ENCODE assay signal across 25 cellular contexts in genomic region chr3:177553586-177553985, GRCh38.
DNase-seq lines count a peak whose midpoint lies in the region; ATAC-seq and TF ChIP-seq lines count a peak whose summit lies in the region.
"Had no signal": no experiment of that assay in that cellular context is flagged by ENCODE, and none has a peak within 500 bp of the region (broad histone marks: within the 10 kb centered on the region; RNA-seq: fewer than 3 reads in every experiment).

No MANE protein-coding gene starts in this region.

- H3K36me3 Mint-ChIP-seq in activated CD8-positive, alpha-beta T cell treated with anti-CD3 and anti-CD28 coated beads, Interleukin-2, amount 10 ng/mL, durations not matched to agents 7 days and 5 days (ENCODE audit: low read depth), result peaks cover 2% of the 10 kb centered on the region
- H3K36me3 Mint-ChIP-seq in activated T-cell treated with anti-CD3 and anti-CD28 coated beads, Interleukin-2, amount 50 U/mL, for 4 hours (ENCODE audit: insufficient read depth), result no peaks in the 10 kb centered on the region

- no peak for DNase-seq in left cardiac atrium
- DNase-seq in heart left ventricle, result no peak
- DNase-seq in ascending aorta (ENCODE audit: low spot score in 2 of 2), result peak in 1 of 2 donors; percentile 69
- DNase-seq in midbrain (lab: John Stamatoyannopoulos, UW), result peak; percentile 47
- no peak for DNase-seq in aorta
- no peak for DNase-seq in A172 (ENCODE audit: low spot score)
- no peak for DNase-seq in activated CD8-positive, alpha-beta T cell treated with anti-CD3 and anti-CD28 coated beads, Interleukin-2, amount 10 ng/mL, durations not matched to agents 7 days and 5 days
- no peak for DNase-seq in activated T-cell treated with anti-CD3 and anti-CD28 coated beads, Interleukin-2, amount 50 U/mL, for 4 hours
- DNase-seq: activated CD4-positive, CD25-positive, alpha-beta regulatory T cell treated with anti-CD3 and anti-CD28 coated beads, Interleukin-2, amount 50 U/mL, for 72 hours; activated CD8-positive, alpha-beta memory T cell treated with anti-CD3 and anti-CD28 coated beads, Interleukin-2, amount 50 U/mL, for 48 hours; activated naive CD4-positive, alpha-beta T cell treated with Interleukin-2 at 50 U/mL for 16 hours; Caco-2; cortex of kidney; HFFc6; Kasumi-1; NCI-H1436 treated with DMSO at 0.1 percent for 48 hours; NCI-H774; nephron progenitor cell; PC-9; retina; SJCRH30; T-helper 9 cell; uterus had no signal

- no peak overlapping the region for H3K4me3 Mint-ChIP-seq in activated CD8-positive, alpha-beta T cell treated with anti-CD3 and anti-CD28 coated beads, Interleukin-2, amount 10 ng/mL, durations not matched to agents 7 days and 5 days
- H3K4me3 Mint-ChIP-seq in activated T-cell treated with anti-CD3 and anti-CD28 coated beads, Interleukin-2, amount 50 U/mL, for 4 hours, result no peak overlapping the region
- H3K4me3 Mint-ChIP-seq: HFFc6; nephron progenitor cell; stimulated activated naive CD8-positive, alpha-beta T cell treated with anti-CD3 and anti-CD28 coated beads, Interleukin-15, Interleukin-2, amounts not matched to agents 100 ng/mL and 50 ng/mL, for 24 hours had no signal

- no peaks in the 10 kb centered on the region for H3K27me3 Mint-ChIP-seq in activated CD8-positive, alpha-beta T cell treated with anti-CD3 and anti-CD28 coated beads, Interleukin-2, amount 10 ng/mL, durations not matched to agents 7 days and 5 days (ENCODE audit: low read depth)
- H3K27me3 Mint-ChIP-seq in activated T-cell treated with anti-CD3 and anti-CD28 coated beads, Interleukin-2, amount 50 U/mL, for 4 hours (ENCODE audit: low read depth), result no peaks in the 10 kb centered on the region
- H3K27me3 Mint-ChIP-seq: stimulated activated naive CD8-positive, alpha-beta T cell treated with anti-CD3 and anti-CD28 coated beads, Interleukin-15, Interleukin-2, amounts not matched to agents 100 ng/mL and 50 ng/mL, for 24 hours had no signal

- ATAC-seq in left cardiac atrium (peak; percentile 47 to 65), heart left ventricle (no peak), aorta (ENCODE audit: low FRiP score) (peak; percentile 56)
- no peak for ATAC-seq in activated CD8-positive, alpha-beta T cell treated with anti-CD3 and anti-CD28 coated beads, Interleukin-2, amount 10 ng/mL, durations not matched to agents 7 days and 5 days
- no peak for ATAC-seq in activated T-cell treated with anti-CD3 and anti-CD28 coated beads, Interleukin-2, amount 50 U/mL, for 4 hours
- ATAC-seq: A549 had no signal

- peaks cover 52% of the 10 kb centered on the region for H3K4me1 Mint-ChIP-seq in activated CD8-positive, alpha-beta T cell treated with anti-CD3 and anti-CD28 coated beads, Interleukin-2, amount 10 ng/mL, durations not matched to agents 7 days and 5 days (ENCODE audit: low read depth)
- peaks cover 43% of the 10 kb centered on the region for H3K4me1 Mint-ChIP-seq in activated T-cell treated with anti-CD3 and anti-CD28 coated beads, Interleukin-2, amount 50 U/mL, for 4 hours (ENCODE audit: low read depth)

- CTCF ChIA-PET in activated CD8-positive, alpha-beta T cell treated with anti-CD3 and anti-CD28 coated beads, Interleukin-2, amount 10 ng/mL, durations not matched to agents 7 days and 5 days (lab: Charles Lee), result interaction anchor here (0.7 to 2.2 kb wide), 3 partner anchors 14 to 62 kb away, joined by 3 to 4 read pairs (median 3); no protein-coding TSS in a partner anchor

- POLR2A ChIA-PET in activated CD8-positive, alpha-beta T cell treated with anti-CD3 and anti-CD28 coated beads, Interleukin-2, amount 10 ng/mL, durations not matched to agents 7 days and 5 days (lab: Charles Lee), result no interaction called here

- TF ChIP-seq CTCF in heart left ventricle (IDR thresholded peaks at IDR 0.05) (no peak), ascending aorta (IDR thresholded peaks at IDR 0.05) (no peak)

- H3K4me3 ChIP-seq in heart left ventricle (no peak overlapping the region), ascending aorta (no peak overlapping the region), aorta (ENCODE audit: low read length in 2 of 2) (no peak overlapping the region)
- H3K4me3 ChIP-seq: A549, PC-9, SJCRH30, uterus had no signal

- intact Hi-C loops in left cardiac atrium (cut with DNase I) (no loop called here), heart left ventricle (cut with DNase I) (loop anchor here in 1 of 10 donors (5.0 kb wide), 1 partner anchor 34 kb away; no protein-coding TSS in a partner anchor), ascending aorta (cut with DNase I) (no loop called here), aorta (cut with DNase I) (no loop called here)

- H3K9me3 ChIP-seq in heart left ventricle, result no peaks in the 10 kb centered on the region
- no peaks in the 10 kb centered on the region for H3K9me3 ChIP-seq in ascending aorta
- no peaks in the 10 kb centered on the region for H3K9me3 ChIP-seq in aorta (ENCODE audit: control insufficient read depth, low read length)
- H3K9me3 ChIP-seq: A549, Caco-2, SJCRH30, uterus had no signal

- no peaks in the 10 kb centered on the region for H3K27me3 ChIP-seq in heart left ventricle
- H3K27me3 ChIP-seq in ascending aorta, result no peaks in the 10 kb centered on the region
- H3K27me3 ChIP-seq in aorta (ENCODE audit: control insufficient read depth in 1 of 2, insufficient read depth in 2 of 2, low read length in 1 of 2), result no peaks in the 10 kb centered on the region
- H3K27me3 ChIP-seq: SJCRH30, uterus had no signal

- TF ChIP-seq POLR2A in heart left ventricle (IDR thresholded peaks at IDR 0.05), result no peak

- H3K36me3 ChIP-seq in heart left ventricle (no peaks in the 10 kb centered on the region), ascending aorta (no peaks in the 10 kb centered on the region), aorta (ENCODE audit: control insufficient read depth in 1 of 2, insufficient read depth in 2 of 2, low read length in 1 of 2) (no peaks in the 10 kb centered on the region)
- H3K36me3 ChIP-seq: SJCRH30, uterus had no signal

- peaks cover 6% of the 10 kb centered on the region for H3K9me3 Mint-ChIP-seq in activated CD8-positive, alpha-beta T cell treated with anti-CD3 and anti-CD28 coated beads, Interleukin-2, amount 10 ng/mL, durations not matched to agents 7 days and 5 days (ENCODE audit: insufficient read depth)
- no peaks in the 10 kb centered on the region for H3K9me3 Mint-ChIP-seq in activated T-cell treated with anti-CD3 and anti-CD28 coated beads, Interleukin-2, amount 50 U/mL, for 4 hours
- H3K9me3 Mint-ChIP-seq: HFFc6; nephron progenitor cell; stimulated activated naive CD8-positive, alpha-beta T cell treated with anti-CD3 and anti-CD28 coated beads, Interleukin-15, Interleukin-2, amounts not matched to agents 100 ng/mL and 50 ng/mL, for 24 hours had no signal

- peaks cover 0 to 28% (median 2%) of the 10 kb centered on the region in 12 donors for H3K4me1 ChIP-seq in heart left ventricle
- peaks cover 0 to 11% of the 10 kb centered on the region in 2 donors for H3K4me1 ChIP-seq in ascending aorta
- peaks cover 1 to 4% of the 10 kb centered on the region in 2 donors for H3K4me1 ChIP-seq in aorta (ENCODE audit: control insufficient read depth in 1 of 2, insufficient read depth in 2 of 2, low read length in 2 of 2)
- H3K4me1 ChIP-seq: Caco-2, SJCRH30, uterus had no signal

- no peak overlapping the region for H3K27ac Mint-ChIP-seq in activated CD8-positive, alpha-beta T cell treated with anti-CD3 and anti-CD28 coated beads, Interleukin-2, amount 10 ng/mL, durations not matched to agents 7 days and 5 days
- H3K27ac Mint-ChIP-seq: HFFc6; nephron progenitor cell; stimulated activated naive CD8-positive, alpha-beta T cell treated with anti-CD3 and anti-CD28 coated beads, Interleukin-15, Interleukin-2, amounts not matched to agents 100 ng/mL and 50 ng/mL, for 24 hours had no signal

- no peak overlapping the region for H3K27ac ChIP-seq in heart left ventricle
- peak overlapping the region; percentile 23 to 69 for H3K27ac ChIP-seq in ascending aorta
- H3K27ac ChIP-seq in aorta (ENCODE audit: low read depth in 1 of 2, low read length in 2 of 2), result peak overlapping the region in 1 of 2 donors; percentile 36
- H3K27ac ChIP-seq: A549, PC-9, SJCRH30, uterus had no signal

- WGBS in heart left ventricle, 4 donors, result 57 to 84% (median 73%) methylated on average over 2 of the region's 2 CpGs
- WGBS in aorta, 2 donors, result 0 to 7% methylated on average over 2 of the region's 2 CpGs

Comparison
In these comparisons a context has a peak if more than half of its experiments do, and no peak if none do; other contexts are left out.
1. ATAC-seq: peak in left cardiac atrium (2 of 2) and aorta (single experiment); none in heart left ventricle (0 of 4), activated CD8-positive, alpha-beta T cell treated with anti-CD3 and anti-CD28 coated beads, Interleukin-2, amount 10 ng/mL, durations not matched to agents 7 days and 5 days (single experiment) and activated T-cell treated with anti-CD3 and anti-CD28 coated beads, Interleukin-2, amount 50 U/mL, for 4 hours (0 of 2).
2. H3K27ac ChIP-seq: peak in ascending aorta (2 of 2); none in heart left ventricle (0 of 12).